ENCODE assay signal across 17 cellular contexts in the genomic region with DNA sequence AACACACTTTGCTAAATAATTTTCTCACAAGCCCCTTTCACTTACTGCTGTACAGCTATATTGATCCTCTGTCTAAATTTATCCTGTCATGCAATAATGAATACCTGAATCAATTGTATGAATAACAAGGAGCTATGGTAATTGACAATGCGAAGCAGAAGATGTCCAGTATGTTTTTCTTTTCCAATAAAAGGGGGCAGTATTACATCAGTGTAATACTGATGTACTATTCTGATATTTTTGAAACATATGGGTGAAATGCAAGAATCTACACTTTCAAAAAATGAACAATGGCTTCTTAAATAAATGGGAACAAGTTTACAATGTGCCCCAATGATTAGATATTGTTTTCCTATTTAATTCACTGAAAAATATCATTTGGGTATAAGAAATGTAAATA.
DNase-seq lines count a peak whose midpoint lies in the region; ATAC-seq and TF ChIP-seq lines count a peak whose summit lies in the region.
"Had no signal": no experiment of that assay in that cellular context is flagged by ENCODE, and none has a peak within 500 bp of the region (broad histone marks: within the 10 kb centered on the region; RNA-seq: fewer than 3 reads in every experiment).

No MANE protein-coding gene starts in this region.

- ATAC-seq in SK-N-SH treated with all-trans-retinoic acid at 6 μM for 48 hours (no peak), foreskin keratinocyte (no peak), HG02763 (IDR thresholded peaks at IDR 0.05; ENCODE audit: unreplicated experiment) (no peak), HG03280 (IDR thresholded peaks at IDR 0.05; ENCODE audit: unreplicated experiment) (no peak)

- H3K4me1 ChIP-seq in SK-N-SH (ENCODE audit: control insufficient read depth in 1 of 2, insufficient read depth in 2 of 2, low read depth in 1 of 2, low read length in 1 of 2) (no peaks in the 10 kb centered on the region), OCI-LY3 (ENCODE audit: low read length) (no peaks in the 10 kb centered on the region), foreskin keratinocyte (peaks cover 6% of the 10 kb centered on the region)

- no peak for DNase-seq in SK-N-SH
- DNase-seq in foreskin keratinocyte: no peak
- DNase-seq in osteocyte (ENCODE audit: extremely low spot score, unreplicated experiment): no peak
- DNase-seq in erythroblast (lab: John Stamatoyannopoulos, UW): no peak
- DNase-seq: 8988T; C1 segment of cervical spinal cord; CD4-positive, alpha-beta memory T cell; COR-L47; DND-41; GDM1 had no signal

- TF ChIP-seq EP300 in SK-N-SH (IDR thresholded peaks at IDR 0.05; ENCODE audit: borderline replicate concordance in 1 of 2, low read depth in 1 of 2, low read length in 1 of 2): no peak

- peak; percentile 38; the same call in 1 of the 2 replicates for TF ChIP-seq RAD21 in SK-N-SH (IDR thresholded peaks at IDR 0.05; ENCODE audit: low read length)

- no peak for TF ChIP-seq POLR2A in erythroblast (IDR thresholded peaks at IDR 0.05; ENCODE audit: low read length)

- H3K36me3 Mint-ChIP-seq in osteocyte (ENCODE audit: unreplicated experiment): peaks cover 5% of the 10 kb centered on the region
- H3K36me3 Mint-ChIP-seq: CD4-positive, alpha-beta memory T cell had no signal

- no peaks in the 10 kb centered on the region for H3K27me3 Mint-ChIP-seq in osteocyte (ENCODE audit: unreplicated experiment)
- H3K27me3 Mint-ChIP-seq: B cell; CD4-positive, alpha-beta memory T cell had no signal

- no peaks in the 10 kb centered on the region for H3K9me2 ChIP-seq in SK-N-SH

- POLR2A ChIA-PET in SK-N-SH (lab: Yijun Ruan, JAX): no interaction called here

- H3K4me1 Mint-ChIP-seq in osteocyte (ENCODE audit: unreplicated experiment): peaks cover 11% of the 10 kb centered on the region
- H3K4me1 Mint-ChIP-seq: B cell; CD4-positive, alpha-beta memory T cell had no signal

- 66% methylated on average over 1 of the region's 1 CpG for WGBS in SK-N-SH (ENCODE audit: low lambda C conversion rate)

- H4K20me1 ChIP-seq in SK-N-SH (ENCODE audit: insufficient read depth): no peaks in the 10 kb centered on the region
- no peaks in the 10 kb centered on the region for H4K20me1 ChIP-seq in OCI-LY3 (ENCODE audit: insufficient read depth, low read length)

- H3F3A ChIP-seq in SK-N-SH (replicated peaks; ENCODE audit: insufficient read depth): no peaks in the 10 kb centered on the region

- TF ChIP-seq CTCF in SK-N-SH (IDR thresholded peaks at IDR 0.05): no peak
- peak; percentile 28 for TF ChIP-seq CTCF in OCI-LY3 (IDR thresholded peaks at IDR 0.05; ENCODE audit: low read depth, low read length)
- peak; percentile 39 for TF ChIP-seq CTCF in foreskin keratinocyte (conservative IDR thresholded peaks at IDR 0.05)
- peak; percentile 42 for TF ChIP-seq CTCF in osteocyte (IDR thresholded peaks at IDR 0.05)

- CTCF ChIA-PET in SK-N-SH (lab: Yijun Ruan, JAX): interaction anchor here (1.0 to 2.0 kb wide), 8 partner anchors 11 to 571 kb away, joined by 3 to 6 read pairs (median 4); no protein-coding TSS in a partner anchor

- no peak overlapping the region for H3K4me3 Mint-ChIP-seq in osteocyte (ENCODE audit: unreplicated experiment)
- H3K4me3 Mint-ChIP-seq: B cell; CD4-positive, alpha-beta memory T cell had no signal

- H3K9ac ChIP-seq in SK-N-SH (no peak overlapping the region), OCI-LY3 (ENCODE audit: low read length) (no peak overlapping the region)

- H3K27me3 ChIP-seq in SK-N-SH (ENCODE audit: insufficient read depth) (no peaks in the 10 kb centered on the region), OCI-LY3 (ENCODE audit: low read depth, low read length) (no peaks in the 10 kb centered on the region), foreskin keratinocyte (no peaks in the 10 kb centered on the region)

- no peaks in the 10 kb centered on the region for H3K79me2 ChIP-seq in SK-N-SH (ENCODE audit: insufficient read depth)
- no peaks in the 10 kb centered on the region for H3K79me2 ChIP-seq in OCI-LY3 (ENCODE audit: low read length)

- H3K4me3 ChIP-seq in SK-N-SH (ENCODE audit: low read depth in 2 of 2, low read length in 1 of 2) (no peak overlapping the region), OCI-LY3 (ENCODE audit: low read length) (no peak overlapping the region)
- H3K4me3 ChIP-seq: HAP-1 had no signal

- H2AFZ ChIP-seq in SK-N-SH (ENCODE audit: low read depth): no peak overlapping the region
- H2AFZ ChIP-seq in OCI-LY3 (ENCODE audit: low read depth, low read length): no peak overlapping the region

- H3K4me2 ChIP-seq in SK-N-SH: no peak overlapping the region
- no peak overlapping the region for H3K4me2 ChIP-seq in OCI-LY3 (ENCODE audit: low read length)

- no peaks in the 10 kb centered on the region for H3K9me3 ChIP-seq in SK-N-SH
- no peaks in the 10 kb centered on the region for H3K9me3 ChIP-seq in OCI-LY3 (ENCODE audit: insufficient read depth, low read length)
- H3K9me3 ChIP-seq: HAP-1 had no signal

- no peak overlapping the region for H3K27ac Mint-ChIP-seq in osteocyte (ENCODE audit: unreplicated experiment)
- H3K27ac Mint-ChIP-seq: B cell; CD4-positive, alpha-beta memory T cell had no signal

- no peaks in the 10 kb centered on the region for H3K9me3 Mint-ChIP-seq in osteocyte (ENCODE audit: unreplicated experiment)

- H3K36me3 ChIP-seq in SK-N-SH (replicated peaks in 1 of 2; ENCODE audit: control insufficient read depth in 1 of 2, insufficient read depth in 2 of 2, low read length in 1 of 2) (no peaks in the 10 kb centered on the region), OCI-LY3 (replicated peaks; ENCODE audit: low read depth, low read length) (no peaks in the 10 kb centered on the region)
- H3K36me3 ChIP-seq: HAP-1 had no signal

- H3K27ac ChIP-seq in SK-N-SH (ENCODE audit: low read depth in 2 of 2, low read length in 1 of 2): no peak overlapping the region
- no peak overlapping the region for H3K27ac ChIP-seq in OCI-LY3 (ENCODE audit: low read length)
- no peak overlapping the region for H3K27ac ChIP-seq in foreskin keratinocyte
- H3K27ac ChIP-seq: HL-60 had no signal

TF ChIP-seq in SK-N-SH, 30 proteins besides CTCF, POLR2A, EP300 and RAD21 (continues in another document):
- TF ChIP-seq, protein P1, sequence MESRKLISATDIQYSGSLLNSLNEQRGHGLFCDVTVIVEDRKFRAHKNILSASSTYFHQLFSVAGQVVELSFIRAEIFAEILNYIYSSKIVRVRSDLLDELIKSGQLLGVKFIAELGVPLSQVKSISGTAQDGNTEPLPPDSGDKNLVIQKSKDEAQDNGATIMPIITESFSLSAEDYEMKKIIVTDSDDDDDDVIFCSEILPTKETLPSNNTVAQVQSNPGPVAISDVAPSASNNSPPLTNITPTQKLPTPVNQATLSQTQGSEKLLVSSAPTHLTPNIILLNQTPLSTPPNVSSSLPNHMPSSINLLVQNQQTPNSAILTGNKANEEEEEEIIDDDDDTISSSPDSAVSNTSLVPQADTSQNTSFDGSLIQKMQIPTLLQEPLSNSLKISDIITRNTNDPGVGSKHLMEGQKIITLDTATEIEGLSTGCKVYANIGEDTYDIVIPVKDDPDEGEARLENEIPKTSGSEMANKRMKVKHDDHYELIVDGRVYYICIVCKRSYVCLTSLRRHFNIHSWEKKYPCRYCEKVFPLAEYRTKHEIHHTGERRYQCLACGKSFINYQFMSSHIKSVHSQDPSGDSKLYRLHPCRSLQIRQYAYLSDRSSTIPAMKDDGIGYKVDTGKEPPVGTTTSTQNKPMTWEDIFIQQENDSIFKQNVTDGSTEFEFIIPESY (IDR thresholded peaks at IDR 0.05; ENCODE audit: borderline replicate concordance, low read depth): no peak
- TF ChIP-seq, protein P2, sequence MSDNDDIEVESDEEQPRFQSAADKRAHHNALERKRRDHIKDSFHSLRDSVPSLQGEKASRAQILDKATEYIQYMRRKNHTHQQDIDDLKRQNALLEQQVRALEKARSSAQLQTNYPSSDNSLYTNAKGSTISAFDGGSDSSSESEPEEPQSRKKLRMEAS (IDR thresholded peaks at IDR 0.05; ENCODE audit: low read depth): no peak
- no peak for TF ChIP-seq CHD2 (IDR thresholded peaks at IDR 0.05; ENCODE audit: low read length, partially characterized antibody)
- no peak for TF ChIP-seq EZH2phosphoT487 (IDR thresholded peaks at IDR 0.05; ENCODE audit: borderline replicate concordance, low read depth)
- TF ChIP-seq MXI1 (IDR thresholded peaks at IDR 0.05; ENCODE audit: low read depth, low read length): no peak
- TF ChIP-seq NFIC (IDR thresholded peaks at IDR 0.05; ENCODE audit: borderline replicate concordance): no peak
- TF ChIP-seq TCF12 (IDR thresholded peaks at IDR 0.05): no peak
- no peak for TF ChIP-seq GABPA (IDR thresholded peaks at IDR 0.05; ENCODE audit: low read depth)
- no peak for TF ChIP-seq FOSL2 (IDR thresholded peaks at IDR 0.05; ENCODE audit: borderline replicate concordance, low read depth)

TF ChIP-seq in SK-N-SH treated with all-trans-retinoic acid at 6 μM for 48 hours, 23 proteins besides CTCF, POLR2A, EP300 and RAD21:
- TF ChIP-seq, protein P3, sequence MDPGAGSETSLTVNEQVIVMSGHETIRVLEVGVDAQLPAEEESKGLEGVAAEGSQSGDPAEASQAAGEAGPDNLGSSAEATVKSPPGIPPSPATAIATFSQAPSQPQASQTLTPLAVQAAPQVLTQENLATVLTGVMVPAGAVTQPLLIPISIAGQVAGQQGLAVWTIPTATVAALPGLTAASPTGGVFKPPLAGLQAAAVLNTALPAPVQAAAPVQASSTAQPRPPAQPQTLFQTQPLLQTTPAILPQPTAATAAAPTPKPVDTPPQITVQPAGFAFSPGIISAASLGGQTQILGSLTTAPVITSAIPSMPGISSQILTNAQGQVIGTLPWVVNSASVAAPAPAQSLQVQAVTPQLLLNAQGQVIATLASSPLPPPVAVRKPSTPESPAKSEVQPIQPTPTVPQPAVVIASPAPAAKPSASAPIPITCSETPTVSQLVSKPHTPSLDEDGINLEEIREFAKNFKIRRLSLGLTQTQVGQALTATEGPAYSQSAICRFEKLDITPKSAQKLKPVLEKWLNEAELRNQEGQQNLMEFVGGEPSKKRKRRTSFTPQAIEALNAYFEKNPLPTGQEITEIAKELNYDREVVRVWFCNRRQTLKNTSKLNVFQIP (CRISPR knock-in tag; IDR thresholded peaks at IDR 0.05; ENCODE audit: borderline replicate concordance, low read depth): no peak
- TF ChIP-seq PPARA (CRISPR knock-in tag; IDR thresholded peaks at IDR 0.05; ENCODE audit: borderline replicate concordance): no peak
- no peak for TF ChIP-seq CSDC2 (CRISPR knock-in tag; IDR thresholded peaks at IDR 0.05)
- no peak for TF ChIP-seq ARNTL (CRISPR knock-in tag; IDR thresholded peaks at IDR 0.05; ENCODE audit: borderline replicate concordance, low read depth)
